Comparison of ENCODE assay signal across 10 cellular contexts in genomic region chr12:57226588-57227314, GRCh38. TPM values are rescaled to one million over a fixed set of nuclear protein-coding genes. Genes with fewer than 3 reads are reported as not detected.
A peak's percentile ranks its signal among the peaks of the same experiment; 100 is the strongest.
DNase-seq lines count a peak whose midpoint lies in the region; ATAC-seq, FAIRE-seq and TF ChIP-seq lines count a peak whose summit lies in the region.
"Had no signal": no experiment of that assay in that cellular context is flagged by ENCODE, and none has a peak within 500 bp of the region (broad histone marks: within the 10 kb centered on the region; RNA-seq: fewer than 3 reads in every experiment).

No MANE protein-coding gene starts in this region.

- FAIRE-seq in H54 (lab: Jason Lieb, UNC): no peak

- TF ChIP-seq CTCF in OCI-LY1 (IDR thresholded peaks at IDR 0.05; ENCODE audit: low read length) (no peak), endodermal cell (conservative IDR thresholded peaks at IDR 0.05) (no peak)

- no peaks in the 10 kb centered on the region for H3K9me3 ChIP-seq in OCI-LY1 (ENCODE audit: low read length)
- no peaks in the 10 kb centered on the region for H3K9me3 ChIP-seq in endodermal cell (ENCODE audit: control insufficient read depth, low read length)
- H3K9me3 ChIP-seq in aorta (ENCODE audit: control insufficient read depth, low read length): no peaks in the 10 kb centered on the region
- H3K9me3 ChIP-seq: BE2C, MG63 had no signal

- H3K9me2 ChIP-seq in OCI-LY1 (ENCODE audit: low read depth, low read length): no peaks in the 10 kb centered on the region

- peak overlapping the region; percentile 40 for H3K4me3 ChIP-seq in OCI-LY1 (ENCODE audit: low read depth, low read length, poor library complexity, severe bottlenecking)
- peak overlapping the region; percentile 64 for H3K4me3 ChIP-seq in endodermal cell (ENCODE audit: low read length)
- no peak overlapping the region for H3K4me3 ChIP-seq in aorta (ENCODE audit: low read length in 2 of 2)
- H3K4me3 ChIP-seq: MG63 had no signal

- H3K4me1 ChIP-seq in OCI-LY1 (ENCODE audit: insufficient read depth, low read length, severe bottlenecking) (peaks cover 67% of the 10 kb centered on the region), endodermal cell (ENCODE audit: control insufficient read depth, insufficient read depth, low read length) (peaks cover 10% of the 10 kb centered on the region), aorta (ENCODE audit: control insufficient read depth in 1 of 2, insufficient read depth in 2 of 2, low read length in 2 of 2) (no peaks in the 10 kb centered on the region)
- H3K4me1 ChIP-seq: BE2C had no signal

- H3K27me3 ChIP-seq in OCI-LY1 (ENCODE audit: insufficient read depth, low read length) (no peaks in the 10 kb centered on the region), endodermal cell (ENCODE audit: control insufficient read depth, insufficient read depth, low read length, poor library complexity, severe bottlenecking) (peaks cover 62% of the 10 kb centered on the region), aorta (ENCODE audit: control insufficient read depth in 1 of 2, insufficient read depth in 2 of 2, low read length in 1 of 2) (no peaks in the 10 kb centered on the region)
- H3K27me3 ChIP-seq: MG63 had no signal

- peaks cover 18% of the 10 kb centered on the region for H3K79me2 ChIP-seq in OCI-LY1 (ENCODE audit: insufficient read depth, low read length)

- peaks cover 65% of the 10 kb centered on the region for H3K27me3 Mint-ChIP-seq in endodermal cell (ENCODE audit: insufficient read depth)

- ATAC-seq in aorta (ENCODE audit: low FRiP score): no peak

- peaks cover 7% of the 10 kb centered on the region; the same call in 1 of the 2 replicates for H3F3A ChIP-seq in OCI-LY1 (ENCODE audit: insufficient read depth, low read length)

- 4 to 10% methylated on average over 6 to 29 of the region's 35 CpGs for WGBS in endodermal cell (ENCODE audit: insufficient coverage in 1 of 2, insufficient read length in 1 of 2), 2 experiments
- WGBS in aorta, 2 donors: 19 to 23% methylated on average over 28 to 35 of the region's 35 CpGs

- H3K36me3 ChIP-seq in OCI-LY1 (ENCODE audit: insufficient read depth, low read length): peaks cover 18% of the 10 kb centered on the region
- peaks cover 10% of the 10 kb centered on the region for H3K36me3 ChIP-seq in endodermal cell (ENCODE audit: control insufficient read depth, insufficient read depth, low read length)
- no peaks in the 10 kb centered on the region for H3K36me3 ChIP-seq in aorta (ENCODE audit: control insufficient read depth in 1 of 2, insufficient read depth in 2 of 2, low read length in 1 of 2)

- H3K36me3 Mint-ChIP-seq in endodermal cell (ENCODE audit: low read depth): peaks cover 11% of the 10 kb centered on the region

- DNase-seq in activated CD8-positive, alpha-beta memory T cell treated with anti-CD3 and anti-CD28 coated beads for 24 hours: peak; percentile 59
- DNase-seq in activated CD8-positive, alpha-beta memory T cell treated with anti-CD3 and anti-CD28 coated beads, Interleukin-2, amount 50 U/mL, for 48 hours: no peak
- DNase-seq in endodermal cell: peak; percentile 86
- DNase-seq in retina: peak; percentile 46
- DNase-seq in SHP77 treated with DMSO at 0.1 percent for 48 hours (lab: John Stamatoyannopoulos, UW): no peak
- DNase-seq in H54 (ENCODE audit: insufficient read length, low spot score): no peak
- no peak for DNase-seq in aorta
- DNase-seq: MG63 had no signal

- H3K4me2 ChIP-seq in OCI-LY1 (ENCODE audit: low read length): peak overlapping the region; percentile 68

- intact Hi-C loops in aorta (cut with DNase I): no loop called here

- H3K27ac ChIP-seq in OCI-LY1 (ENCODE audit: low read depth, low read length, poor library complexity, severe bottlenecking) (peak overlapping the region; percentile 94), endodermal cell (ENCODE audit: low read depth, low read length) (no peak overlapping the region), aorta (ENCODE audit: low read depth in 1 of 2, low read length in 2 of 2) (no peak overlapping the region)

- TF ChIP-seq POLR2A in H54 (IDR thresholded peaks at IDR 0.05; ENCODE audit: low read depth, low read length): no peak

- H2AFZ ChIP-seq in OCI-LY1 (ENCODE audit: low read length): no peak overlapping the region

- H4K20me1 ChIP-seq in OCI-LY1 (ENCODE audit: insufficient read depth, low read length): no peaks in the 10 kb centered on the region

- peak overlapping the region; percentile 47 for H3K4me3 Mint-ChIP-seq in endodermal cell

- H3K9ac ChIP-seq in OCI-LY1 (ENCODE audit: low read length) (peak overlapping the region; percentile 57), endodermal cell (ENCODE audit: extremely low read depth, low read length, poor library complexity, severe bottlenecking) (no peak overlapping the region)

- H3K27ac Mint-ChIP-seq in endodermal cell: no peak overlapping the region

- H3K4me1 Mint-ChIP-seq in endodermal cell: peaks cover 30% of the 10 kb centered on the region

- H3K9me3 Mint-ChIP-seq in endodermal cell: no peaks in the 10 kb centered on the region

RNA-seq across cellular contexts. Expression of gene SHMT2, which starts 2.8 kb away (rescaled TPM):
- total RNA-seq in endodermal cell (100 to 1,000 TPM in 1 of 2 donors, 10 to 100 TPM in 1; 76.7 to 134 TPM), aorta (10 to 100 TPM; 50.3 to 59.1 TPM)
- 141 TPM for polyA plus RNA-seq in endodermal cell (2013, experiment 1 of 2)
- 96.2 TPM for polyA plus RNA-seq in endodermal cell (2013, experiment 2 of 2)
- 10 to 100 TPM; 34.3 to 53.4 TPM for polyA plus RNA-seq in aorta

RNA-seq across cellular contexts. Expression of gene NXPH4, which starts 10.2 kb away (rescaled TPM):
- total RNA-seq in endodermal cell: 1 to 10 TPM in 1 of 2 donors, under 1 TPM in 1; 0.31 to 1.1 TPM
- polyA plus RNA-seq in endodermal cell (2013, experiment 1 of 2): 7.8 TPM
- 6.4 TPM for polyA plus RNA-seq in endodermal cell (2013, experiment 2 of 2)
- total RNA-seq in aorta: 1 to 10 TPM in 1 of 2 donors, under 1 TPM in 1; 0.55 to 1.2 TPM
- polyA plus RNA-seq in aorta: under 1 TPM; 0.31 to 0.38 TPM

RNA-seq across cellular contexts. Expression of gene STAC3, which starts 24.2 kb away (rescaled TPM):
- 1 to 10 TPM; 5.9 to 6.8 TPM for total RNA-seq in endodermal cell
- polyA plus RNA-seq in endodermal cell (2013, experiment 1 of 2): 2.5 TPM
- polyA plus RNA-seq in endodermal cell (2013, experiment 2 of 2): 1.9 TPM
- 1 to 10 TPM; 3.2 to 5.8 TPM for total RNA-seq in aorta
- 1 to 10 TPM in 1 of 2 donors, under 1 TPM in 1; 0.82 to 5.0 TPM for polyA plus RNA-seq in aorta

Comparison
In these comparisons a context has a peak if more than half of its experiments do, and no peak if none do; other contexts are left out.
1. DNase-seq: peak in activated CD8-positive, alpha-beta memory T cell treated with anti-CD3 and anti-CD28 coated beads for 24 hours (single experiment), endodermal cell (single experiment) and retina (single experiment); none in activated CD8-positive, alpha-beta memory T cell treated with anti-CD3 and anti-CD28 coated beads, Interleukin-2, amount 50 U/mL, for 48 hours (single experiment), SHP77 treated with DMSO at 0.1 percent for 48 hours (single experiment), H54 (single experiment) and aorta (0 of 2).
2. H3K4me3 ChIP-seq: peak in OCI-LY1 (single experiment) and endodermal cell (single experiment); none in aorta (0 of 2).